In the genomic region with DNA sequence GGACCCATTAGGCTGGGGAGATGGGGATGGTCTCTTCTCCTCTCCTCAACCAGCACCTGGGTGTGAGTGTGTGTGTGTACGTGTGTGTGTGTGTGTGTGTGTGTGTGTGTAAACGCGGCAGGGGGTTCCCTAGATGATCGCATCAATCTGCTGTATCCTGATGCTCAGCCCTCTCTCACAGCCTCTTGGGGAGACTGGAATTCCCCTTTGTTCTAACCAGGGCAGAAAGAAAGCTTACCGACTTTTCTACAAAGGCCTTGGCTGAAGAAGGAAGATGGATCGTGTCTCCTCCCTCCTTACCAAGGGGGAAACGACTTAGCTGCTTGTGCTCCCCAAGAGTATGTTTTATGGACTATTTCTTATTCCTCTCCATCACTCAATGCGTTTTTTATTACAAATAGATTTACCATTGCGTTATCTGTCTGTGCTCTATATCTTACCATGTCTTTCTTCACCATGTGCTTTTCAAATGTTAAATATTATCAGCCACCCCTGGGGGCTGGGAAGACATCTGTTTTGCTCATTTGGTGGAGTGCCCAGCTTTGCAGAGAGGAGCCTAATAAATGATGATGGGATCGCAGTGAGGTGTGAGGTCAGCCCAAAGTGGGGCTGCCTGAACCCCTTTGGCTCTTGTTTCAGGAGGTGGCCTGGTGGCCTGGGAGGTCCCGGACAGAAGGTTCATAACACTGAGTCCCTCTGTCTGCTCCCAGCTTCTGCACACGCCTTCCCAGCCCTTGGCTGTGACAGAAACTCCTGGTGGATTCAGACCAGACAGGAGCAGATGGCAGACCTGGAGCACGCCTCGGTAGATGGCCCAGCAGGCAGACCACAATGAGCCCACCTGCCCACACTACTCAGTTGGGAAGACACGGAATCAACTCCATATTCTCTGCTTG, we compare ENCODE assay signal across 14 cellular contexts.
"Had no signal": no experiment of that assay in that cellular context is flagged by ENCODE, and none has a peak within 500 bp of the region (broad histone marks: within the 10 kb centered on the region; RNA-seq: fewer than 3 reads in every experiment).

No MANE protein-coding gene starts in this region.

- H3K4me3 Mint-ChIP-seq: activated CD8-positive, alpha-beta T cell treated with anti-CD3 and anti-CD28 coated beads for 36 hours; activated naive CD4-positive, alpha-beta T cell treated with anti-CD3 and anti-CD28 coated beads, Interleukin-2, amount 50 U/mL, for 24 hours; dendritic cell treated with granulocyte-macrophage colony-stimulating factor and Interleukin-4, amounts not matched to agents 40 ng/mL and 50 ng/mL, for 4 days; effector memory CD8-positive, alpha-beta T cell; immature natural killer cell had no signal

- H3K9me3 Mint-ChIP-seq: activated CD8-positive, alpha-beta T cell treated with anti-CD3 and anti-CD28 coated beads for 36 hours; activated naive CD4-positive, alpha-beta T cell treated with anti-CD3 and anti-CD28 coated beads, Interleukin-2, amount 50 U/mL, for 24 hours; dendritic cell treated with granulocyte-macrophage colony-stimulating factor and Interleukin-4, amounts not matched to agents 40 ng/mL and 50 ng/mL, for 4 days; effector memory CD8-positive, alpha-beta T cell; immature natural killer cell had no signal

- H3K36me3 Mint-ChIP-seq: activated naive CD4-positive, alpha-beta T cell treated with anti-CD3 and anti-CD28 coated beads, Interleukin-2, amount 50 U/mL, for 24 hours; immature natural killer cell had no signal

- H3K27ac Mint-ChIP-seq: activated CD8-positive, alpha-beta T cell treated with anti-CD3 and anti-CD28 coated beads for 36 hours; activated naive CD4-positive, alpha-beta T cell treated with anti-CD3 and anti-CD28 coated beads, Interleukin-2, amount 50 U/mL, for 24 hours; dendritic cell treated with granulocyte-macrophage colony-stimulating factor and Interleukin-4, amounts not matched to agents 40 ng/mL and 50 ng/mL, for 4 days; effector memory CD8-positive, alpha-beta T cell had no signal

- DNase-seq: activated CD4-positive, alpha-beta T cell treated with anti-CD3 and anti-CD28 coated beads for 4 hours; activated CD8-positive, alpha-beta memory T cell treated with anti-CD3 and anti-CD28 coated beads, Interleukin-2, amount 50 U/mL, for 4 hours; activated CD8-positive, alpha-beta T cell treated with anti-CD3 and anti-CD28 coated beads for 36 hours; activated effector memory CD4-positive, alpha-beta T cell treated with anti-CD3 and anti-CD28 coated beads, Interleukin-2, amount 50 U/mL, for 16 hours; activated T-cell treated with anti-CD3 and anti-CD28 coated beads, Interleukin-2, amount 50 U/mL, for 48 hours; amniotic stem cell; body of pancreas; cerebellar nuclear complex; effector memory CD8-positive, alpha-beta T cell; heart left ventricle; immature natural killer cell; right lobe of liver had no signal

- ATAC-seq: activated CD8-positive, alpha-beta T cell treated with anti-CD3 and anti-CD28 coated beads for 36 hours; body of pancreas; effector memory CD8-positive, alpha-beta T cell; heart left ventricle had no signal

- H3K27me3 Mint-ChIP-seq: activated naive CD4-positive, alpha-beta T cell treated with anti-CD3 and anti-CD28 coated beads, Interleukin-2, amount 50 U/mL, for 24 hours had no signal
